Comparison of ENCODE assay signal across 1 cellular context in genomic region chr7:21945374-21946227, GRCh38.
TF ChIP-seq lines count a peak whose summit lies in the region.

TSS of gene CDCA7L (minus strand) at chr7:21945899. CDS start at chr7:21945804, 95 bp downstream.

TF ChIP-seq in HepG2, 621 proteins besides CTCF, POLR2A, EP300 and RAD21 (continued from another document and continues in another):
- TF ChIP-seq IRF1 (CRISPR knock-in tag; IDR thresholded peaks at IDR 0.05; ENCODE audit: low read depth) = no peak
- TF ChIP-seq RFX5 (IDR thresholded peaks at IDR 0.05; ENCODE audit: low read depth, low read length) = no peak
- no peak for TF ChIP-seq ZNF564 (CRISPR knock-in tag; IDR thresholded peaks at IDR 0.05)
- TF ChIP-seq PRDM10 (CRISPR knock-in tag; IDR thresholded peaks at IDR 0.05; ENCODE audit: low read depth) = peak; percentile 98
- TF ChIP-seq BHLHE40 (IDR thresholded peaks at IDR 0.05; ENCODE audit: low read length) = peak; percentile 61
- TF ChIP-seq HNRNPUL1 (IDR thresholded peaks at IDR 0.05; ENCODE audit: low read depth, low read length) = no peak
- no peak for TF ChIP-seq SPEN (CRISPR knock-in tag; IDR thresholded peaks at IDR 0.05; ENCODE audit: low read depth)
- TF ChIP-seq ZNF549 (CRISPR knock-in tag; IDR thresholded peaks at IDR 0.05) = no peak
- TF ChIP-seq NCOA5 (CRISPR knock-in tag; IDR thresholded peaks at IDR 0.05) = no peak
- TF ChIP-seq SP1 (IDR thresholded peaks at IDR 0.05) = no peak
- no peak for TF ChIP-seq SP1 (CRISPR knock-in tag; IDR thresholded peaks at IDR 0.05)
- no peak for TF ChIP-seq ZNF546 (CRISPR knock-in tag; conservative IDR thresholded peaks at IDR 0.05)
- TF ChIP-seq TFDP2 (CRISPR knock-in tag; IDR thresholded peaks at IDR 0.05) = peak; percentile 50; the same call in 1 of the 2 replicates
- TF ChIP-seq MEIS1 (CRISPR knock-in tag; IDR thresholded peaks at IDR 0.05; ENCODE audit: borderline replicate concordance) = no peak
- TF ChIP-seq NFRKB (IDR thresholded peaks at IDR 0.05) = no peak
- TF ChIP-seq KMT2A (CRISPR knock-in tag; IDR thresholded peaks at IDR 0.05) = no peak
- TF ChIP-seq JDP2 (CRISPR knock-in tag; IDR thresholded peaks at IDR 0.05; ENCODE audit: borderline replicate concordance) = no peak
- no peak for TF ChIP-seq CHD4 (IDR thresholded peaks at IDR 0.05; ENCODE audit: borderline replicate concordance, low read length)
- TF ChIP-seq ZSCAN22 (CRISPR knock-in tag; IDR thresholded peaks at IDR 0.05) = no peak
- TF ChIP-seq ATF7 (IDR thresholded peaks at IDR 0.05) = 0 out of 2 replicates have a peak, but pooled peaks have one; percentile 14
- no peak for TF ChIP-seq ATF7 (CRISPR knock-in tag; IDR thresholded peaks at IDR 0.05)
- TF ChIP-seq PHF20 (CRISPR knock-in tag; IDR thresholded peaks at IDR 0.05) = no peak
- no peak for TF ChIP-seq PTBP1 (IDR thresholded peaks at IDR 0.05; ENCODE audit: low read depth, low read length, poor library complexity, severe bottlenecking)
- no peak for TF ChIP-seq ZNF746 (CRISPR knock-in tag; IDR thresholded peaks at IDR 0.05)
- no peak for TF ChIP-seq ZNF841 (CRISPR knock-in tag; IDR thresholded peaks at IDR 0.05; ENCODE audit: borderline replicate concordance)
- TF ChIP-seq TARDBP (CRISPR knock-in tag; IDR thresholded peaks at IDR 0.05) = no peak
- TF ChIP-seq ZNF512B (CRISPR knock-in tag; IDR thresholded peaks at IDR 0.05; ENCODE audit: borderline replicate concordance) = no peak
- TF ChIP-seq ZNF12 (CRISPR knock-in tag; IDR thresholded peaks at IDR 0.05) = no peak
- TF ChIP-seq ZNF615 (CRISPR knock-in tag; IDR thresholded peaks at IDR 0.05; ENCODE audit: borderline replicate concordance) = no peak
- TF ChIP-seq POGK (CRISPR knock-in tag; conservative IDR thresholded peaks at IDR 0.05) = no peak
- TF ChIP-seq ZNF891 (CRISPR knock-in tag; IDR thresholded peaks at IDR 0.05) = no peak
- TF ChIP-seq TEF (CRISPR knock-in tag; IDR thresholded peaks at IDR 0.05) = no peak
- TF ChIP-seq YY1 (IDR thresholded peaks at IDR 0.05; ENCODE audit: insufficient read depth, insufficient replicate concordance, low read depth, low read length) = no peak
- TF ChIP-seq SNRNP70 (IDR thresholded peaks at IDR 0.05; ENCODE audit: low read depth, low read length) = no peak
- TF ChIP-seq ZNF605 (CRISPR knock-in tag; IDR thresholded peaks at IDR 0.05) = 0 out of 2 replicates have a peak, but pooled peaks have one; percentile 25
- TF ChIP-seq THYN1 (CRISPR knock-in tag; IDR thresholded peaks at IDR 0.05; ENCODE audit: borderline replicate concordance, low read depth) = no peak
- no peak for TF ChIP-seq FUBP1 (CRISPR knock-in tag; IDR thresholded peaks at IDR 0.05; ENCODE audit: borderline replicate concordance)
- no peak for TF ChIP-seq SKIL (CRISPR knock-in tag; IDR thresholded peaks at IDR 0.05; ENCODE audit: borderline replicate concordance)
- no peak for TF ChIP-seq FOXP4 (CRISPR knock-in tag; IDR thresholded peaks at IDR 0.05)
- TF ChIP-seq KDM1A (CRISPR knock-in tag; IDR thresholded peaks at IDR 0.05) = no peak
